Comparison of ENCODE assay signal across 1 cellular context in genomic region chr17:39938140-39938869, GRCh38.
TF ChIP-seq lines count a peak whose summit lies in the region.

No MANE protein-coding gene starts in this region.

TF ChIP-seq in GM12878, 131 proteins besides CTCF, POLR2A, EP300 and RAD21:
- 0 out of 2 replicates have a peak, but pooled peaks have one; percentile 7 for TF ChIP-seq HDGF (IDR thresholded peaks at IDR 0.05)
- no peak for TF ChIP-seq RCOR1 (conservative IDR thresholded peaks at IDR 0.05; ENCODE audit: low read depth, low read length)
- peak; percentile 40; the same call in 1 of the 2 replicates for TF ChIP-seq RELB (IDR thresholded peaks at IDR 0.05; ENCODE audit: low read depth)
- 0 out of 2 replicates have a peak, but pooled peaks have one; percentile 56 for TF ChIP-seq NBN (IDR thresholded peaks at IDR 0.05)
- TF ChIP-seq, protein P1, sequence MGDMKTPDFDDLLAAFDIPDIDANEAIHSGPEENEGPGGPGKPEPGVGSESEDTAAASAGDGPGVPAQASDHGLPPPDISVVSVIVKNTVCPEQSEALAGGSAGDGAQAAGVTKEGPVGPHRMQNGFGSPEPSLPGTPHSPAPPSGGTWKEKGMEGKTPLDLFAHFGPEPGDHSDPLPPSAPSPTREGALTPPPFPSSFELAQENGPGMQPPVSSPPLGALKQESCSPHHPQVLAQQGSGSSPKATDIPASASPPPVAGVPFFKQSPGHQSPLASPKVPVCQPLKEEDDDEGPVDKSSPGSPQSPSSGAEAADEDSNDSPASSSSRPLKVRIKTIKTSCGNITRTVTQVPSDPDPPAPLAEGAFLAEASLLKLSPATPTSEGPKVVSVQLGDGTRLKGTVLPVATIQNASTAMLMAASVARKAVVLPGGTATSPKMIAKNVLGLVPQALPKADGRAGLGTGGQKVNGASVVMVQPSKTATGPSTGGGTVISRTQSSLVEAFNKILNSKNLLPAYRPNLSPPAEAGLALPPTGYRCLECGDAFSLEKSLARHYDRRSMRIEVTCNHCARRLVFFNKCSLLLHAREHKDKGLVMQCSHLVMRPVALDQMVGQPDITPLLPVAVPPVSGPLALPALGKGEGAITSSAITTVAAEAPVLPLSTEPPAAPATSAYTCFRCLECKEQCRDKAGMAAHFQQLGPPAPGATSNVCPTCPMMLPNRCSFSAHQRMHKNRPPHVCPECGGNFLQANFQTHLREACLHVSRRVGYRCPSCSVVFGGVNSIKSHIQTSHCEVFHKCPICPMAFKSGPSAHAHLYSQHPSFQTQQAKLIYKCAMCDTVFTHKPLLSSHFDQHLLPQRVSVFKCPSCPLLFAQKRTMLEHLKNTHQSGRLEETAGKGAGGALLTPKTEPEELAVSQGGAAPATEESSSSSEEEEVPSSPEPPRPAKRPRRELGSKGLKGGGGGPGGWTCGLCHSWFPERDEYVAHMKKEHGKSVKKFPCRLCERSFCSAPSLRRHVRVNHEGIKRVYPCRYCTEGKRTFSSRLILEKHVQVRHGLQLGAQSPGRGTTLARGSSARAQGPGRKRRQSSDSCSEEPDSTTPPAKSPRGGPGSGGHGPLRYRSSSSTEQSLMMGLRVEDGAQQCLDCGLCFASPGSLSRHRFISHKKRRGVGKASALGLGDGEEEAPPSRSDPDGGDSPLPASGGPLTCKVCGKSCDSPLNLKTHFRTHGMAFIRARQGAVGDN (IDR thresholded peaks at IDR 0.05), result peak; percentile 79; the same call in 1 of the 2 replicates
- no peak for TF ChIP-seq RBBP5 (conservative IDR thresholded peaks at IDR 0.05)
- TF ChIP-seq TAF1 (IDR thresholded peaks at IDR 0.05; ENCODE audit: borderline replicate concordance, low read depth, low read length), result no peak
- TF ChIP-seq NKRF (conservative IDR thresholded peaks at IDR 0.05), result no peak
- TF ChIP-seq EED (IDR thresholded peaks at IDR 0.05; ENCODE audit: low read depth), result no peak
- 0 out of 2 replicates have a peak, but pooled peaks have one; percentile 25 for TF ChIP-seq MTA2 (IDR thresholded peaks at IDR 0.05; ENCODE audit: low read depth)
- peak; percentile 13 for TF ChIP-seq MEF2B (IDR thresholded peaks at IDR 0.05; ENCODE audit: partially characterized antibody, poor library complexity, severe bottlenecking)
- no peak for TF ChIP-seq FOXM1 (IDR thresholded peaks at IDR 0.05; ENCODE audit: low read depth, low read length)
- no peak for TF ChIP-seq SREBF1 (IDR thresholded peaks at IDR 0.05; ENCODE audit: low read length)
- TF ChIP-seq SMC3 (IDR thresholded peaks at IDR 0.05; ENCODE audit: borderline replicate concordance, low read length), result peak; percentile 33; the same call in 1 of the 2 replicates
- peak; percentile 77 for TF ChIP-seq ZNF24 (IDR thresholded peaks at IDR 0.05)
- TF ChIP-seq GATAD2B (conservative IDR thresholded peaks at IDR 0.05; ENCODE audit: low read depth), result peak; percentile 23; the same call in 1 of the 2 replicates
- peak; percentile 58; the same call in 1 of the 2 replicates for TF ChIP-seq NR2F1 (conservative IDR thresholded peaks at IDR 0.05)
- TF ChIP-seq, protein P2, sequence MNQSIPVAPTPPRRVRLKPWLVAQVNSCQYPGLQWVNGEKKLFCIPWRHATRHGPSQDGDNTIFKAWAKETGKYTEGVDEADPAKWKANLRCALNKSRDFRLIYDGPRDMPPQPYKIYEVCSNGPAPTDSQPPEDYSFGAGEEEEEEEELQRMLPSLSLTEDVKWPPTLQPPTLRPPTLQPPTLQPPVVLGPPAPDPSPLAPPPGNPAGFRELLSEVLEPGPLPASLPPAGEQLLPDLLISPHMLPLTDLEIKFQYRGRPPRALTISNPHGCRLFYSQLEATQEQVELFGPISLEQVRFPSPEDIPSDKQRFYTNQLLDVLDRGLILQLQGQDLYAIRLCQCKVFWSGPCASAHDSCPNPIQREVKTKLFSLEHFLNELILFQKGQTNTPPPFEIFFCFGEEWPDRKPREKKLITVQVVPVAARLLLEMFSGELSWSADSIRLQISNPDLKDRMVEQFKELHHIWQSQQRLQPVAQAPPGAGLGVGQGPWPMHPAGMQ (IDR thresholded peaks at IDR 0.05; ENCODE audit: borderline replicate concordance), result no peak
- peak; percentile 23; the same call in 1 of the 2 replicates for TF ChIP-seq RUNX3 (IDR thresholded peaks at IDR 0.05; ENCODE audit: low read length)
- TF ChIP-seq BCL3 (IDR thresholded peaks at IDR 0.05; ENCODE audit: borderline replicate concordance, insufficient read depth, low read depth, low read length, poor library complexity, severe bottlenecking), result peak; percentile 28
- TF ChIP-seq, protein P3, sequence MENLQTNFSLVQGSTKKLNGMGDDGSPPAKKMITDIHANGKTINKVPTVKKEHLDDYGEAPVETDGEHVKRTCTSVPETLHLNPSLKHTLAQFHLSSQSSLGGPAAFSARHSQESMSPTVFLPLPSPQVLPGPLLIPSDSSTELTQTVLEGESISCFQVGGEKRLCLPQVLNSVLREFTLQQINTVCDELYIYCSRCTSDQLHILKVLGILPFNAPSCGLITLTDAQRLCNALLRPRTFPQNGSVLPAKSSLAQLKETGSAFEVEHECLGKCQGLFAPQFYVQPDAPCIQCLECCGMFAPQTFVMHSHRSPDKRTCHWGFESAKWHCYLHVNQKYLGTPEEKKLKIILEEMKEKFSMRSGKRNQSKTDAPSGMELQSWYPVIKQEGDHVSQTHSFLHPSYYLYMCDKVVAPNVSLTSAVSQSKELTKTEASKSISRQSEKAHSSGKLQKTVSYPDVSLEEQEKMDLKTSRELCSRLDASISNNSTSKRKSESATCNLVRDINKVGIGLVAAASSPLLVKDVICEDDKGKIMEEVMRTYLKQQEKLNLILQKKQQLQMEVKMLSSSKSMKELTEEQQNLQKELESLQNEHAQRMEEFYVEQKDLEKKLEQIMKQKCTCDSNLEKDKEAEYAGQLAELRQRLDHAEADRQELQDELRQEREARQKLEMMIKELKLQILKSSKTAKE (IDR thresholded peaks at IDR 0.05; ENCODE audit: low read depth, poor library complexity, severe bottlenecking), result peak; percentile 31
- peak; percentile 68; the same call in 1 of the 2 replicates for TF ChIP-seq PAX5 (IDR thresholded peaks at IDR 0.05; ENCODE audit: borderline replicate concordance, low read depth, low read length)
- peak in 1 of 2 experiments; percentile 13; a peak in 1 of 4 replicates for TF ChIP-seq ETV6 (conservative IDR thresholded peaks at IDR 0.05 in 1 of 2, IDR thresholded peaks at IDR 0.05 in 1 of 2; ENCODE audit: borderline replicate concordance in 1 of 2, low read depth in 1 of 2)
